Comparison of ENCODE assay signal across 18 cellular contexts in genomic region chr7:39186671-39187070, GRCh38.
DNase-seq lines count a peak whose midpoint lies in the region; ATAC-seq and TF ChIP-seq lines count a peak whose summit lies in the region.
"Had no signal": no experiment of that assay in that cellular context is flagged by ENCODE, and none has a peak within 500 bp of the region (broad histone marks: within the 10 kb centered on the region; RNA-seq: fewer than 3 reads in every experiment).

No MANE protein-coding gene starts in this region.

- H3K27ac ChIP-seq in mesendoderm (ENCODE audit: low read depth, low read length), result no peak overlapping the region
- H3K27ac ChIP-seq in WERI-Rb-1, result no peak overlapping the region
- H3K27ac ChIP-seq: A549, GM23248 had no signal

- DNase-seq in ELF-1 (ENCODE audit: low read depth, low spot score) (peak; percentile 56), SK-N-DZ (ENCODE audit: low spot score) (peak; percentile 9), mesendoderm (peak; percentile 27), WERI-Rb-1 (no peak)
- no peak for DNase-seq in stimulated activated naive CD4-positive, alpha-beta T cell treated with Interleukin-2 at 50 U/mL for 16 hours (lab: John Stamatoyannopoulos, UW)
- DNase-seq: 8988T; ACHN; C1 segment of cervical spinal cord; Calu3; CD4-positive, alpha-beta memory T cell; COR-L47; DMS53; DMS79 treated with DMSO at 0.1 percent for 48 hours; GM23248; H9 had no signal

- peaks cover 4% of the 10 kb centered on the region for H3K9me3 ChIP-seq in WERI-Rb-1 (ENCODE audit: severe bottlenecking)
- H3K9me3 ChIP-seq: A549 had no signal

- H4K8ac ChIP-seq in mesendoderm (ENCODE audit: low read depth, low read length), result no peak overlapping the region

- H2BK120ac ChIP-seq in mesendoderm (ENCODE audit: low read depth, low read length), result no peak overlapping the region

- H3K4ac ChIP-seq in mesendoderm (ENCODE audit: low read depth, low read length), result no peak overlapping the region

- H3K36me3 ChIP-seq in mesendoderm (ENCODE audit: control insufficient read depth, insufficient read depth, low read length) (no peaks in the 10 kb centered on the region), WERI-Rb-1 (no peaks in the 10 kb centered on the region)

- H3K79me2 ChIP-seq in mesendoderm (ENCODE audit: control insufficient read depth, insufficient read depth, low read length), result no peaks in the 10 kb centered on the region

- TF ChIP-seq CTCF in WERI-Rb-1 (IDR thresholded peaks at IDR 0.05; ENCODE audit: low read depth, low read length), result no peak

- H2BK5ac ChIP-seq in mesendoderm (ENCODE audit: low read length), result no peak overlapping the region

- no peaks in the 10 kb centered on the region for H3K79me1 ChIP-seq in mesendoderm (ENCODE audit: low read length)

- no peaks in the 10 kb centered on the region for H3K27me3 ChIP-seq in mesendoderm (ENCODE audit: insufficient read depth, low read length, poor library complexity)
- no peaks in the 10 kb centered on the region for H3K27me3 ChIP-seq in WERI-Rb-1 (ENCODE audit: insufficient read depth, low read depth, severe bottlenecking)

- no peak overlapping the region for H2BK15ac ChIP-seq in mesendoderm (replicated peaks; ENCODE audit: low read depth)

- no peak overlapping the region for H3K4me3 ChIP-seq in mesendoderm (ENCODE audit: low read length)
- H3K4me3 ChIP-seq in WERI-Rb-1 (ENCODE audit: low read depth, low read length), result no peak overlapping the region
- H3K4me3 ChIP-seq: A549, GM23248 had no signal

- peaks cover 6% of the 10 kb centered on the region for H3K4me1 ChIP-seq in mesendoderm (ENCODE audit: control insufficient read depth, low read depth, low read length)
- H3K4me1 ChIP-seq: A549 had no signal

- H4K5ac ChIP-seq in mesendoderm (ENCODE audit: low read length), result no peak overlapping the region

- no peak overlapping the region for H3K4me2 ChIP-seq in mesendoderm (ENCODE audit: low read length)
- H3K4me2 ChIP-seq: A549 had no signal

- H3K9ac ChIP-seq in mesendoderm (ENCODE audit: low read length), result no peak overlapping the region
- H3K9ac ChIP-seq: GM23248 had no signal

- H2AK5ac ChIP-seq in mesendoderm (ENCODE audit: low read length), result no peak overlapping the region

- no peak overlapping the region for H3K56ac ChIP-seq in mesendoderm (ENCODE audit: low read length)

- no peak overlapping the region for H3K18ac ChIP-seq in mesendoderm (ENCODE audit: low read length)

- WGBS in mesendoderm (ENCODE audit: extremely low coverage, insufficient coverage, low lambda C conversion rate), result no CpG with 5 or more reads among the region's 4 CpGs

- no peak for ATAC-seq in HG03280 (IDR thresholded peaks at IDR 0.05; ENCODE audit: unreplicated experiment)
- ATAC-seq: A549, HCT116 had no signal

- no peak overlapping the region for H3K23ac ChIP-seq in mesendoderm (ENCODE audit: low read length)

Comparison
In these comparisons a context has a peak if more than half of its experiments do, and no peak if none do; other contexts are left out.
1. DNase-seq: peak in ELF-1 (single experiment), SK-N-DZ (single experiment) and mesendoderm (single experiment); none in WERI-Rb-1 (single experiment) and stimulated activated naive CD4-positive, alpha-beta T cell treated with Interleukin-2 at 50 U/mL for 16 hours (single experiment).